22 cellular contexts compared by ENCODE assay signal in genomic region chr3:40695848-40696247, GRCh38.
"Had no signal": no experiment of that assay in that cellular context is flagged by ENCODE, and none has a peak within 500 bp of the region (broad histone marks: within the 10 kb centered on the region; RNA-seq: fewer than 3 reads in every experiment).

No MANE protein-coding gene starts in this region.

- H3K4me3 ChIP-seq: MG63, SJSA1, SK-N-MC had no signal

- H3K27me3 ChIP-seq: MG63, SJSA1 had no signal

- H3K36me3 ChIP-seq: MG63, SJSA1 had no signal

- H3K27ac ChIP-seq: HL-60, RWPE1, SJSA1, SK-N-MC had no signal

- H3K9me3 ChIP-seq: MG63, SJSA1 had no signal

- ATAC-seq: Panc1 had no signal

- DNase-seq: Karpas-422, KG1, MG63, NCI-H1092, NCI-H1105 treated with DMSO at 0.1 percent for 48 hours, NCI-H1417 treated with DMSO at 0.1 percent for 48 hours, NCI-H146, NCI-H1694 treated with DMSO at 0.1 percent for 48 hours, NCI-H1930, NCI-H2081, NCI-H2107, NCI-H2227 treated with DMSO at 0.1 percent for 48 hours, NCI-H524, NCI-H69, NCI-H774, SIG-M5 had no signal

- H3K4me1 ChIP-seq: SJSA1 had no signal

- FAIRE-seq: HTR-8/SVneo had no signal
